11 cellular contexts compared by ENCODE assay signal in genomic region chr10:12579954-12580858, GRCh38.
A peak's percentile ranks its signal among the peaks of the same experiment; 100 is the strongest.
DNase-seq lines count a peak whose midpoint lies in the region; ATAC-seq and TF ChIP-seq lines count a peak whose summit lies in the region.
"Had no signal": no experiment of that assay in that cellular context is flagged by ENCODE, and none has a peak within 500 bp of the region (broad histone marks: within the 10 kb centered on the region; RNA-seq: fewer than 3 reads in every experiment).

No MANE protein-coding gene starts in this region.

- peaks cover 3% of the 10 kb centered on the region for H3K9me3 ChIP-seq in A673 (ENCODE audit: low read depth, low read length, poor library complexity, severe bottlenecking)

- DNase-seq in A673 (ENCODE audit: low spot score) (peak; percentile 45), cardiac septum (ENCODE audit: low spot score) (peak; percentile 6), NCI-H226 (no peak), anterior cingulate cortex (lab: John Stamatoyannopoulos, UW) (no peak), pons (ENCODE audit: low spot score) (no peak)
- DNase-seq: activated naive CD8-positive, alpha-beta T cell treated with anti-CD3 and anti-CD28 coated beads, Interleukin-2, amount 50 U/mL, for 24 hours; mucosa of descending colon had no signal

- POLR2A ChIA-PET in A673 (lab: Charles Lee; ENCODE audit: low non-redundant PET), result no interaction called here

- no peaks in the 10 kb centered on the region for H3K27me3 ChIP-seq in A673 (replicated peaks; ENCODE audit: insufficient read depth, low read depth, low read length, poor library complexity)

- intact Hi-C loops in A673 (cut with micrococcal nuclease; ENCODE audit: unreplicated experiment), result no loop called here
- intact Hi-C loops in cardiac septum (cut with DNase I), result no loop called here

- CTCF ChIA-PET in A673 (lab: Charles Lee), result no interaction called here

- no TSS peak for BruUV-seq in A673 (replicated peaks; lab: Mats Ljungman, UMichigan)

- no peak for TF ChIP-seq CTCF in A673 (conservative IDR thresholded peaks at IDR 0.05; ENCODE audit: low read depth, low read length)

- no peak overlapping the region for H3K27ac ChIP-seq in A673 (ENCODE audit: low read depth, low read length, poor library complexity, severe bottlenecking)

- ATAC-seq in GM19438 (IDR thresholded peaks at IDR 0.05; ENCODE audit: low read depth, unreplicated experiment), result peak; percentile 97
- ATAC-seq in HG03196 (IDR thresholded peaks at IDR 0.05; ENCODE audit: unreplicated experiment), result peak; percentile 86
- no peak for ATAC-seq in GM21360 (IDR thresholded peaks at IDR 0.05; ENCODE audit: unreplicated experiment)
- ATAC-seq: activated CD4-positive, CD25-positive, alpha-beta regulatory T cell treated with anti-CD3 and anti-CD28 coated beads, Interleukin-2, amount 50 U/mL, for 24 hours; activated naive CD8-positive, alpha-beta T cell treated with anti-CD3 and anti-CD28 coated beads, Interleukin-2, amount 50 U/mL, for 24 hours; mucosa of descending colon had no signal

- H3K36me3 ChIP-seq in A673 (ENCODE audit: insufficient read depth, low read length, poor library complexity, severe bottlenecking), result no peaks in the 10 kb centered on the region

- no peaks in the 10 kb centered on the region for H3K4me1 ChIP-seq in A673 (ENCODE audit: insufficient read depth, low read length, poor library complexity, severe bottlenecking)

- no peak overlapping the region for H3K4me3 ChIP-seq in A673 (ENCODE audit: low read depth, low read length, poor library complexity, severe bottlenecking)
- H3K4me3 ChIP-seq: mucosa of descending colon had no signal

Comparison
In these comparisons a context has a peak if more than half of its experiments do, and no peak if none do; other contexts are left out.
1. DNase-seq: peak in A673 (single experiment) and cardiac septum (single experiment); none in NCI-H226 (single experiment), anterior cingulate cortex (0 of 58) and pons (single experiment).